34 cellular contexts compared by ENCODE assay signal in genomic region chr14:43244142-43244625, GRCh38.
"Had no signal": no experiment of that assay in that cellular context is flagged by ENCODE, and none has a peak within 500 bp of the region (broad histone marks: within the 10 kb centered on the region; RNA-seq: fewer than 3 reads in every experiment).

No MANE protein-coding gene starts in this region.

- H3K27me3 ChIP-seq: MG63 had no signal

- DNase-seq: Kasumi-1, MG63, MM.1S, MV-4-11, NCI-H1048, NCI-H1092, NCI-H1092 treated with DMSO at 0.1 percent for 48 hours, NCI-H1105, NCI-H1105 treated with DMSO at 0.1 percent for 48 hours, NCI-H1417, NCI-H1417 treated with DMSO at 0.1 percent for 48 hours, NCI-H1436, NCI-H1436 treated with DMSO at 0.1 percent for 48 hours, NCI-H146, NCI-H1694, NCI-H1694 treated with DMSO at 0.1 percent for 48 hours, NCI-H187, NCI-H187 treated with DMSO at 0.1 percent for 48 hours, NCI-H1930, NCI-H2029, NCI-H2029 treated with DMSO at 0.1 percent for 48 hours, NCI-H2081, NCI-H2081 treated with DMSO at 0.1 percent for 48 hours, NCI-H2107, NCI-H2171, NCI-H2171 treated with DMSO at 0.1 percent for 48 hours, NCI-H2227 treated with DMSO at 0.1 percent for 48 hours, NCI-H226, NCI-H345, NCI-H446, NCI-H446 treated with DMSO at 0.1 percent for 48 hours, NCI-H510A, NCI-H510A treated with DMSO at 0.1 percent for 48 hours, NCI-H524 had no signal

- H3K4me3 ChIP-seq: MG63 had no signal

- H3K9me3 ChIP-seq: MG63 had no signal

- H3K36me3 ChIP-seq: MG63 had no signal
